Comparison of ENCODE assay signal across 8 cellular contexts in the genomic region with DNA sequence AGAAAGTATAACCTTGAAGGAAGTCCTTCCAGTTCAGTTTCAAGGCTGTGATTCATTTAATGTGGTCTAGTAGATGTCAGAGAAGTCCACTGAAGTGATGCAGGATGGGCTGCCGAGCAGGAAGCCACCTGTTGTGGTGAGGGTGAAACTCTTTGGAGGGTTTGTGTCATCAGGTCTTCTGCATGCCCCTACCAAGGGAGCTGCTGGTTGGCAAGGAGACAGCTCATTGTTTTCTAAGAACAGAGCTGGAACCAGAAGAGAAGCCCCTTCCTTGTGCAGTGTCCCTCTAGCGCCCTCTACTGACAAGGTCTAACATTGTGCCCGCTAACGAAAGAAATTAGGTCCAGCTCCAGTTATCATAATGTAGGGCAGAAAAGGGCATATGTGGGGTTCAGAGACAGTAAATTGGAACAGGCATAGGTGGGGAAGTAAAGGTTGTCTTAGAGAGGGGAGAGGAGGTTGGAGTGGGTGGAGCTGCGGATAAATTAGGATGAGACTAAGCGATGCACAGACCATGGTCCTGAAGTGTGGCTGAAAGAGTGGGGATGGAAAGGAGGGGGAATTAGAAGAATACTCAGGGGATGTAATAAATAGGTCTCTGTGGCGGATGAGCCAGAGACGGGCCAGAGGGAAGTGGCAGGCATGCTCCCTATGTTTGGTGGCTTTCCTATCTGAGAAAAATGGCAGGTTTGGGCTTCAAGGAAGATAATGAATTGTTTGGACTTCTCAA.
DNase-seq lines count a peak whose midpoint lies in the region; ATAC-seq and TF ChIP-seq lines count a peak whose summit lies in the region.

No MANE protein-coding gene starts in this region.

- H3K9me3 ChIP-seq in HAP-1, result no peaks in the 10 kb centered on the region
- H3K9me3 ChIP-seq in colonic mucosa, result no peaks in the 10 kb centered on the region
- H3K9me3 ChIP-seq in aorta (ENCODE audit: control insufficient read depth, low read length), result peaks cover 2% of the 10 kb centered on the region

- H3K4me3 ChIP-seq in AG04449 (ENCODE audit: low read depth, low read length) (no peak overlapping the region), HAP-1 (no peak overlapping the region), LNCaP clone FGC (ENCODE audit: low read depth, low read length) (no peak overlapping the region), colonic mucosa (no peak overlapping the region), mesendoderm (ENCODE audit: low read length) (no peak overlapping the region), aorta (ENCODE audit: low read length in 2 of 2) (no peak overlapping the region)

- H3K18ac ChIP-seq in mesendoderm (ENCODE audit: low read length), result no peak overlapping the region

- no peak overlapping the region for H2BK120ac ChIP-seq in mesendoderm (ENCODE audit: low read depth, low read length)

- H3K27ac ChIP-seq in colonic mucosa, result no peak overlapping the region
- no peak overlapping the region for H3K27ac ChIP-seq in mesendoderm (ENCODE audit: low read depth, low read length)
- no peak overlapping the region for H3K27ac ChIP-seq in aorta (ENCODE audit: low read depth in 1 of 2, low read length in 2 of 2)

- no peak overlapping the region for H3K23ac ChIP-seq in mesendoderm (ENCODE audit: low read length)

- CTCF ChIA-PET in AG04449 (lab: Yijun Ruan, JAX), result interaction anchor here (0.6 to 2.4 kb wide), 13 partner anchors 9 to 189 kb away, joined by 3 to 21 read pairs (median 3); no protein-coding TSS in a partner anchor

- H3K27me3 ChIP-seq in HAP-1 (ENCODE audit: low read depth) (peaks cover 39% of the 10 kb centered on the region), colonic mucosa (no peaks in the 10 kb centered on the region), mesendoderm (ENCODE audit: insufficient read depth, low read length, poor library complexity) (no peaks in the 10 kb centered on the region), aorta (ENCODE audit: control insufficient read depth in 1 of 2, insufficient read depth in 2 of 2, low read length in 1 of 2) (no peaks in the 10 kb centered on the region)

- TF ChIP-seq CTCF in AG04449 (IDR thresholded peaks at IDR 0.05; ENCODE audit: insufficient read depth, low read length, missing control alignments), result peak; percentile 67
- peak; percentile 17 for TF ChIP-seq CTCF in GM12801 (IDR thresholded peaks at IDR 0.05; ENCODE audit: extremely low read depth, insufficient read length)
- peak; percentile 88 for TF ChIP-seq CTCF in LNCaP clone FGC (IDR thresholded peaks at IDR 0.05; ENCODE audit: control insufficient read depth, extremely low read depth, insufficient read depth)
- peak; percentile 57 for TF ChIP-seq CTCF in colonic mucosa (IDR thresholded peaks at IDR 0.05)

- H4K5ac ChIP-seq in mesendoderm (ENCODE audit: low read length), result no peak overlapping the region

- H3K56ac ChIP-seq in mesendoderm (ENCODE audit: low read length), result no peak overlapping the region

- no peak overlapping the region for H4K8ac ChIP-seq in mesendoderm (ENCODE audit: low read depth, low read length)

- H2BK15ac ChIP-seq in mesendoderm (replicated peaks; ENCODE audit: low read depth), result no peak overlapping the region

- H3K36me3 ChIP-seq in HAP-1 (replicated peaks), result no peaks in the 10 kb centered on the region
- no peaks in the 10 kb centered on the region for H3K36me3 ChIP-seq in colonic mucosa
- no peaks in the 10 kb centered on the region for H3K36me3 ChIP-seq in mesendoderm (ENCODE audit: control insufficient read depth, insufficient read depth, low read length)
- H3K36me3 ChIP-seq in aorta (ENCODE audit: control insufficient read depth in 1 of 2, insufficient read depth in 2 of 2, low read length in 1 of 2), result no peaks in the 10 kb centered on the region

- no peak overlapping the region for H2BK5ac ChIP-seq in mesendoderm (ENCODE audit: low read length)

- POLR2A ChIA-PET in AG04449 (lab: Yijun Ruan, JAX), result no interaction called here

- H3K4ac ChIP-seq in mesendoderm (ENCODE audit: low read depth, low read length), result no peak overlapping the region

- H3K79me1 ChIP-seq in mesendoderm (ENCODE audit: low read length), result no peaks in the 10 kb centered on the region

- H3K9ac ChIP-seq in colonic mucosa (ENCODE audit: low read depth in 2 of 2, low read length in 2 of 2) (no peak overlapping the region), mesendoderm (ENCODE audit: low read length) (no peak overlapping the region)

- intact Hi-C loops in colonic mucosa (cut with DNase I) (loop anchor here (5.0 to 10.0 kb wide), 3 partner anchors 185 to 287 kb away; no protein-coding TSS in a partner anchor), aorta (cut with DNase I) (no loop called here)

- no peak for ATAC-seq in aorta (ENCODE audit: low FRiP score)

- H3K4me1 ChIP-seq in HAP-1 (no peaks in the 10 kb centered on the region), colonic mucosa (no peaks in the 10 kb centered on the region), mesendoderm (ENCODE audit: control insufficient read depth, low read depth, low read length) (no peaks in the 10 kb centered on the region), aorta (ENCODE audit: control insufficient read depth in 1 of 2, insufficient read depth in 2 of 2, low read length in 2 of 2) (no peaks in the 10 kb centered on the region)

- DNase-seq in AG04449 (ENCODE audit: low read depth, low spot score) (no peak), HAP-1 (ENCODE audit: low spot score in 2 of 2) (peak; percentile 66 to 76), LNCaP clone FGC (ENCODE audit: low read depth) (peak; percentile 18), RPMI8226 (peak; percentile 58), colonic mucosa (peak; percentile 60), mesendoderm (peak; percentile 94), aorta (no peak)

- no peak overlapping the region for H2AK5ac ChIP-seq in mesendoderm (ENCODE audit: low read length)

- no CpG with 5 or more reads among the region's 8 CpGs for WGBS in mesendoderm (ENCODE audit: extremely low coverage, insufficient coverage, low lambda C conversion rate)
- WGBS in aorta, 2 donors, result 44 to 53% methylated on average over 8 of the region's 8 CpGs

- H3K4me2 ChIP-seq in mesendoderm (ENCODE audit: low read length), result no peak overlapping the region

- H3K79me2 ChIP-seq in mesendoderm (ENCODE audit: control insufficient read depth, insufficient read depth, low read length), result no peaks in the 10 kb centered on the region

- in situ Hi-C loops in HAP-1 (cut with MboI; ENCODE audit: low sequenced_read_pairs), result loop anchor here (25.0 kb wide), 1 partner anchor 290 kb away; no protein-coding TSS in a partner anchor

Comparison
In these comparisons a context has a peak if more than half of its experiments do, and no peak if none do; other contexts are left out.
1. DNase-seq: peak in HAP-1 (2 of 2), LNCaP clone FGC (single experiment), RPMI8226 (single experiment), colonic mucosa (single experiment) and mesendoderm (single experiment); none in AG04449 (single experiment) and aorta (0 of 2).
2. CTCF ChIP-seq: peak in every context shown above with its lines; median percentile 88 in LNCaP clone FGC; 67 in AG04449; 57 in colonic mucosa; 17 in GM12801.